Comparison of ENCODE assay signal across 29 cellular contexts in genomic region chr18:32286749-32287148, GRCh38.
"Had no signal": no experiment of that assay in that cellular context is flagged by ENCODE, and none has a peak within 500 bp of the region (broad histone marks: within the 10 kb centered on the region; RNA-seq: fewer than 3 reads in every experiment).

No MANE protein-coding gene starts in this region.

- H3K27ac Mint-ChIP-seq: dendritic cell treated with granulocyte-macrophage colony-stimulating factor and Interleukin-4, amounts not matched to agents 40 ng/mL and 50 ng/mL, for 4 days; endodermal cell; memory B cell; mesothelial cell of epicardium; naive B cell; natural killer cell treated with Interleukin-12 subunit alpha and Interleukin-12 subunit beta and Interleukin-15 and Interleukin-18, amount 100 ng/mL, for 72 hours had no signal

- H3K4me3 Mint-ChIP-seq: dendritic cell treated with granulocyte-macrophage colony-stimulating factor and Interleukin-4, amounts not matched to agents 40 ng/mL and 50 ng/mL, for 4 days; endodermal cell; memory B cell; mesothelial cell of epicardium; naive B cell; natural killer cell treated with Interleukin-12 subunit alpha and Interleukin-12 subunit beta and Interleukin-15 and Interleukin-18, amount 100 ng/mL, for 72 hours had no signal

- H3K9me3 ChIP-seq: gastroesophageal sphincter, mucosa of descending colon, prostate gland, right lobe of liver, stomach, transverse colon, vagina had no signal

- DNase-seq: central memory CD4-positive, alpha-beta T cell; effector CD8-positive, alpha-beta T cell; endodermal cell; foreskin keratinocyte; heart left ventricle; kidney; left cardiac atrium; mucosa of descending colon; naive B cell; nucleus accumbens; right lobe of liver; stimulated activated CD4-positive, alpha-beta T cell treated with anti-CD3 and anti-CD28 coated beads, Interleukin-12 subunit alpha, Interleukin-12 subunit beta, amount 100 ng/mL, for 4 hours; stimulated activated CD4-positive, alpha-beta T cell treated with anti-CD3 and anti-CD28 coated beads, Interleukin-4, amount 100 ng/mL, for 1 hour; stimulated activated CD8-positive, alpha-beta memory T cell treated with anti-CD3 and anti-CD28 coated beads, Interleukin-4, amount 100 ng/mL, for 48 hours; stimulated activated naive CD4-positive, alpha-beta T cell; stomach; transverse colon had no signal

- H3K4me1 Mint-ChIP-seq: memory B cell, mesothelial cell of epicardium, naive B cell had no signal

- H3K36me3 ChIP-seq: prostate gland had no signal

- ATAC-seq: esophagus mucosa; gastroesophageal sphincter; mucosa of descending colon; natural killer cell treated with Interleukin-12 subunit alpha and Interleukin-12 subunit beta and Interleukin-15 and Interleukin-18, amount 100 ng/mL, for 72 hours; right lobe of liver had no signal

- H3K4me1 ChIP-seq: foreskin keratinocyte, prostate gland, right lobe of liver, vagina had no signal

- H3K27ac ChIP-seq: epithelial cell of prostate, foreskin keratinocyte, gastroesophageal sphincter, hepatocyte, prostate gland, right lobe of liver, stomach, transverse colon, vagina had no signal

- H3K4me3 ChIP-seq: gastroesophageal sphincter, hepatocyte, lung, mucosa of descending colon, prostate gland, right lobe of liver, smooth muscle cell, stomach, transverse colon, vagina had no signal

- H3K36me3 Mint-ChIP-seq: memory B cell; naive B cell; natural killer cell treated with Interleukin-12 subunit alpha and Interleukin-12 subunit beta and Interleukin-15 and Interleukin-18, amount 100 ng/mL, for 72 hours had no signal

- H3K27me3 ChIP-seq: foreskin keratinocyte, gastroesophageal sphincter, heart left ventricle, hepatocyte, right lobe of liver, stomach, transverse colon, vagina had no signal

- H3K27me3 Mint-ChIP-seq: memory B cell had no signal

- H3K9me3 Mint-ChIP-seq: dendritic cell treated with granulocyte-macrophage colony-stimulating factor and Interleukin-4, amounts not matched to agents 40 ng/mL and 50 ng/mL, for 4 days; endodermal cell; memory B cell; mesothelial cell of epicardium; natural killer cell treated with Interleukin-12 subunit alpha and Interleukin-12 subunit beta and Interleukin-15 and Interleukin-18, amount 100 ng/mL, for 72 hours had no signal
